Comparison of ENCODE assay signal across 8 cellular contexts in genomic region chr2:54114936-54115283, GRCh38. TPM values are rescaled to one million over a fixed set of nuclear protein-coding genes. Genes with fewer than 3 reads are reported as not detected.
A peak's percentile ranks its signal among the peaks of the same experiment; 100 is the strongest.
DNase-seq lines count a peak whose midpoint lies in the region; ATAC-seq and TF ChIP-seq lines count a peak whose summit lies in the region.

No MANE protein-coding gene starts in this region.

- H3K27ac Mint-ChIP-seq in activated B cell treated with CpG ODN at 0.5 μM for 24 hours: peak overlapping the region; percentile 100

- intact Hi-C loops in activated B cell treated with CpG ODN at 0.5 μM for 24 hours (cut with micrococcal nuclease): loop anchor here (1.0 to 10.0 kb wide), 12 partner anchors 12 to 1580 kb away; partner anchors contain the start of genes ASB3, CFAP36, CHAC2 and EML6

- H3K9me3 Mint-ChIP-seq in activated B cell treated with CpG ODN at 0.5 μM for 24 hours: peaks cover 5% of the 10 kb centered on the region

- H3K9ac ChIP-seq in stomach smooth muscle (ENCODE audit: low read length in 2 of 2): peak overlapping the region; percentile 99 to 100

- ATAC-seq in activated B cell treated with CpG ODN at 0.5 μM for 24 hours (ENCODE audit: low read depth) (no peak), GM21423 (IDR thresholded peaks at IDR 0.05; ENCODE audit: unreplicated experiment) (no peak), HG03108 (IDR thresholded peaks at IDR 0.05; ENCODE audit: unreplicated experiment) (no peak)

- WGBS in iPS DF 6.9 (ENCODE audit: insufficient coverage, insufficient read length): no CpG with 5 or more reads among the region's 3 CpGs

- peak overlapping the region; percentile 93; the same call in 1 of the 2 replicates for H3K4me3 ChIP-seq in iPS DF 6.9 (ENCODE audit: low read length)
- H3K4me3 ChIP-seq in stomach smooth muscle (ENCODE audit: low read length in 2 of 2): peak overlapping the region; percentile 87 to 97

- no peaks in the 10 kb centered on the region for H3K4me1 ChIP-seq in iPS DF 6.9 (ENCODE audit: control insufficient read depth, insufficient read depth, low read length)
- no peaks in the 10 kb centered on the region for H3K4me1 ChIP-seq in stomach smooth muscle (ENCODE audit: control insufficient read depth, insufficient read depth, low read length)

- H3K36me3 ChIP-seq in iPS DF 6.9 (ENCODE audit: control insufficient read depth, insufficient read depth, low read length) (no peaks in the 10 kb centered on the region), stomach smooth muscle (ENCODE audit: control insufficient read depth in 2 of 2, insufficient read depth in 2 of 2, low read length in 2 of 2) (no peaks in the 10 kb centered on the region)

- POLR2A ChIA-PET in activated B cell treated with CpG ODN at 0.5 μM for 24 hours (lab: Charles Lee): interaction anchor here (0.7 to 3.2 kb wide), 11 partner anchors 9 to 1146 kb away, joined by 3 to 25 read pairs (median 7); partner anchors contain the start of genes CHAC2 and PSME4

- no peaks in the 10 kb centered on the region for H3K9me3 ChIP-seq in iPS DF 6.9 (ENCODE audit: control insufficient read depth, insufficient read depth, low read length)
- H3K9me3 ChIP-seq in stomach smooth muscle (ENCODE audit: control insufficient read depth in 2 of 2, low read length in 2 of 2): no peaks in the 10 kb centered on the region

- peaks cover 25% of the 10 kb centered on the region for H3K36me3 Mint-ChIP-seq in activated B cell treated with CpG ODN at 0.5 μM for 24 hours (ENCODE audit: low read depth)

- no peaks in the 10 kb centered on the region for H3K27me3 Mint-ChIP-seq in activated B cell treated with CpG ODN at 0.5 μM for 24 hours

- peaks cover 26% of the 10 kb centered on the region for H3K4me1 Mint-ChIP-seq in activated B cell treated with CpG ODN at 0.5 μM for 24 hours

- no peak for TF ChIP-seq CTCF in activated B cell treated with CpG ODN at 0.5 μM for 24 hours (IDR thresholded peaks at IDR 0.05)

- DNase-seq in SHP77 treated with DMSO at 0.1 percent for 48 hours (lab: John Stamatoyannopoulos, UW): peak; percentile 76
- DNase-seq in SHP77 (lab: John Stamatoyannopoulos, UW): no peak
- no peak for DNase-seq in activated B cell treated with CpG ODN at 0.5 μM for 24 hours
- no peak for DNase-seq in iPS DF 6.9 (ENCODE audit: low read depth, low spot score)
- no peak for DNase-seq in SIG-M5 (lab: John Stamatoyannopoulos, UW)

- no peaks in the 10 kb centered on the region for H3K27me3 ChIP-seq in iPS DF 6.9 (ENCODE audit: control insufficient read depth, insufficient read depth, low read length)
- no peaks in the 10 kb centered on the region for H3K27me3 ChIP-seq in stomach smooth muscle (ENCODE audit: control insufficient read depth in 1 of 2, insufficient read depth in 2 of 2, low read length in 2 of 2)

- no peak overlapping the region for H3K27ac ChIP-seq in iPS DF 6.9 (ENCODE audit: low read length)
- peak overlapping the region; percentile 100 for H3K27ac ChIP-seq in stomach smooth muscle (ENCODE audit: low read length)

- H3K4me3 Mint-ChIP-seq in activated B cell treated with CpG ODN at 0.5 μM for 24 hours: peak overlapping the region; percentile 97

- CTCF ChIA-PET in activated B cell treated with CpG ODN at 0.5 μM for 24 hours (lab: Charles Lee): interaction anchor here (0.9 to 2.1 kb wide), 4 partner anchors 8 to 590 kb away, joined by 3 to 17 read pairs (median 4); no protein-coding TSS in a partner anchor

RNA-seq across cellular contexts. Expression of gene ACYP2, which starts 0.5 kb away (rescaled TPM):
- total RNA-seq in activated B cell treated with CpG ODN at 0.5 μM for 24 hours: 14.9 and 15.9 TPM in 2 replicates
